In genomic region chr17:2177235-2177811, GRCh38 we compare ENCODE assay signal across 11 cellular contexts.
DNase-seq lines count a peak whose midpoint lies in the region; ATAC-seq and TF ChIP-seq lines count a peak whose summit lies in the region.
"Had no signal": no experiment of that assay in that cellular context is flagged by ENCODE, and none has a peak within 500 bp of the region (broad histone marks: within the 10 kb centered on the region; RNA-seq: fewer than 3 reads in every experiment).

No MANE protein-coding gene starts in this region.

- H2AK5ac ChIP-seq in neuronal stem cell (ENCODE audit: low read depth, low read length) = no peak overlapping the region

- no peaks in the 10 kb centered on the region for H3K36me3 ChIP-seq in right atrium auricular region
- H3K36me3 ChIP-seq in mucosa of rectum (ENCODE audit: control insufficient read depth in 2 of 2, insufficient read depth in 2 of 2, low read length in 2 of 2) = peaks cover 19 to 20% of the 10 kb centered on the region in 2 donors
- peaks cover 4 to 88% of the 10 kb centered on the region in 2 donors for H3K36me3 ChIP-seq in neuronal stem cell (replicated peaks in 1 of 2; ENCODE audit: control insufficient read depth in 2 of 2, insufficient read depth in 2 of 2, low read length in 2 of 2)

- H2BK12ac ChIP-seq in neuronal stem cell (ENCODE audit: low read length) = no peak overlapping the region

- no peak overlapping the region for H2AFZ ChIP-seq in neuronal stem cell (ENCODE audit: low read length)

- no peak overlapping the region for H3K14ac ChIP-seq in neuronal stem cell (ENCODE audit: low read length)

- H3K27me3 ChIP-seq in right atrium auricular region (no peaks in the 10 kb centered on the region), mucosa of rectum (ENCODE audit: control insufficient read depth in 2 of 2, insufficient read depth in 2 of 2, low read length in 2 of 2) (no peaks in the 10 kb centered on the region), neuronal stem cell (ENCODE audit: control insufficient read depth in 3 of 3, insufficient read depth in 3 of 3, low read depth in 1 of 3, low read length in 3 of 3) (no peaks in the 10 kb centered on the region)

- H3K18ac ChIP-seq in neuronal stem cell (ENCODE audit: low read length) = no peak overlapping the region

- DNase-seq in right atrium auricular region (ENCODE audit: low spot score) (no peak), Right ventricle myocardium superior (no peak), dermis blood vessel endothelial cell (peak; percentile 89), NCI-H1930 (lab: John Stamatoyannopoulos, UW) (no peak), AG20443 (ENCODE audit: low spot score) (no peak), neuronal stem cell (ENCODE audit: low spot score) (no peak)
- DNase-seq: AML-193; NCI-H1105; stimulated activated naive CD8-positive, alpha-beta T cell treated with anti-CD3 and anti-CD28 coated beads, Interleukin-15, Interleukin-2, amounts not matched to agents 100 U/mL and 50 U/mL, for 24 hours had no signal

- H4K91ac ChIP-seq in neuronal stem cell (ENCODE audit: low read depth, low read length, poor library complexity) = no peak overlapping the region

- H2BK5ac ChIP-seq in neuronal stem cell (ENCODE audit: low read length) = no peak overlapping the region

- no peak overlapping the region for H2BK15ac ChIP-seq in neuronal stem cell (ENCODE audit: low read length)

- H3K9ac ChIP-seq in mucosa of rectum (ENCODE audit: low read depth in 1 of 2, low read length in 2 of 2) = no peak overlapping the region
- H3K9ac ChIP-seq in neuronal stem cell (ENCODE audit: low read depth, low read length, poor library complexity) = no peak overlapping the region

- H2BK120ac ChIP-seq in neuronal stem cell (ENCODE audit: low read depth, low read length) = no peak overlapping the region

- intact Hi-C loops in Right ventricle myocardium superior (cut with DNase I) = loop anchor here (5.0 to 10.0 kb wide), 3 partner anchors 35 to 93 kb away; no protein-coding TSS in a partner anchor

- H3K4me3 ChIP-seq in right atrium auricular region (no peak overlapping the region), mucosa of rectum (ENCODE audit: low read length in 2 of 2) (no peak overlapping the region), neuronal stem cell (ENCODE audit: low read length in 2 of 2) (no peak overlapping the region)

- peak overlapping the region; percentile 6 to 83 for H3K27ac ChIP-seq in right atrium auricular region
- H3K27ac ChIP-seq in mucosa of rectum (ENCODE audit: low read depth in 2 of 2, low read length in 2 of 2) = peak overlapping the region; percentile 10 to 34
- no peak overlapping the region for H3K27ac ChIP-seq in neuronal stem cell (replicated peaks; ENCODE audit: low read length)

- ATAC-seq in Right ventricle myocardium superior (ENCODE audit: poor library complexity) (no peak), HG02610 (IDR thresholded peaks at IDR 0.05; ENCODE audit: unreplicated experiment) (no peak)
- ATAC-seq: stimulated activated naive CD8-positive, alpha-beta T cell treated with anti-CD3 and anti-CD28 coated beads, Interleukin-15, Interleukin-2, amounts not matched to agents 100 U/mL and 50 U/mL, for 24 hours had no signal

- H3K4ac ChIP-seq in neuronal stem cell (ENCODE audit: low read length) = no peak overlapping the region

- no peak for TF ChIP-seq CTCF in right atrium auricular region (IDR thresholded peaks at IDR 0.05)

- no peak overlapping the region for H3K4me2 ChIP-seq in neuronal stem cell (ENCODE audit: insufficient read depth, low read length, poor library complexity, severe bottlenecking)

- no peak overlapping the region for H4K8ac ChIP-seq in neuronal stem cell (ENCODE audit: low read depth, low read length)

- H3K23ac ChIP-seq in neuronal stem cell (ENCODE audit: low read depth, low read length, poor library complexity) = no peak overlapping the region

- H3K9me3 ChIP-seq in right atrium auricular region = no peaks in the 10 kb centered on the region
- H3K9me3 ChIP-seq in mucosa of rectum (ENCODE audit: control insufficient read depth in 2 of 2, low read length in 2 of 2) = no peaks in the 10 kb centered on the region
- H3K9me3 ChIP-seq in neuronal stem cell (replicated peaks in 1 of 2; ENCODE audit: control insufficient read depth in 2 of 2, insufficient read depth in 1 of 2, low read depth in 1 of 2, low read length in 2 of 2) = no peaks in the 10 kb centered on the region

- peaks cover 3% of the 10 kb centered on the region for H3K79me1 ChIP-seq in neuronal stem cell (ENCODE audit: low read depth, low read length)

- WGBS in neuronal stem cell (ENCODE audit: extremely low coverage in 2 of 2, insufficient read length in 2 of 2, insufficient replicate concordance in 1 of 2), 2 donors = no CpG with 5 or more reads among the region's 4 CpGs

- H3K4me1 ChIP-seq in right atrium auricular region (peaks cover 0 to 100% of the 10 kb centered on the region in 2 donors), mucosa of rectum (ENCODE audit: control insufficient read depth in 2 of 2, insufficient read depth in 2 of 2, low read length in 2 of 2) (peaks cover 13 to 42% of the 10 kb centered on the region in 2 donors), neuronal stem cell (ENCODE audit: control insufficient read depth in 2 of 2, insufficient read depth in 1 of 2, low read depth in 1 of 2, low read length in 2 of 2) (peaks cover 19 to 29% of the 10 kb centered on the region in 2 donors)
